ENCODE assay signal across 13 cellular contexts in the genomic region with DNA sequence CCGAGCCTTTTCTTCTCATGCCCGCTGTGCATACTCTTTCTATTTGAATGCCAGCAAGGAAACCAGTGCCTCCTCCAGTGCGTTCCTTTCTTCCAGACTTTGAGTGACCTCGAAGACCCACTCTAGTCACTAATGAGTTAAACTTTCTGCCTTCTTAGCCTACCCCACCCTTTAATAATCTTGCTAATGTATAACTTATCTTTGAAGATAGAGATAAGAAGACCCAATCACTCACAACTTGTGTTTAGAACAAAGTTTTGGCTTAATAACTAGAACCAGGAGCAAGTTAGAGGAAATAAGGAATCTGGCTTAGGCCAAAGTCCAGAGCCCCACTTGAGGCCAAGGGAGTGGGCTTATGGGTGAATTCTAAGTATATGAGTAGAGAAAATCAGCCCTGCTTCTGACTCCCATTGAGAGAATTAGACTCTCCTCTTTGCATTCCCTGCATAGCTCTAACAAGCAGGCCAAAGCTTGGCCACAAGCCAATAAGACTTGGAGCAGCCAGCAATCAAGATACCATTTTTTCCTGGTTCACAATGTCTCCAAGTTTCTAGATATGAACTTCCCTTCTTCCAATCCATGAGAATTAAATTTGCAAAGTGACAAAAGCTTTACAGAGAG.
DNase-seq lines count a peak whose midpoint lies in the region; ATAC-seq and TF ChIP-seq lines count a peak whose summit lies in the region.
"Had no signal": no experiment of that assay in that cellular context is flagged by ENCODE, and none has a peak within 500 bp of the region (broad histone marks: within the 10 kb centered on the region; RNA-seq: fewer than 3 reads in every experiment).

No MANE protein-coding gene starts in this region.

- H3K27ac ChIP-seq in adrenal gland = no peak overlapping the region
- H3K27ac ChIP-seq in gastroesophageal sphincter = peak overlapping the region in 1 of 4 donors; percentile 7
- no peak overlapping the region for H3K27ac ChIP-seq in CD8-positive, alpha-beta memory T cell (ENCODE audit: low read depth, low read length)
- H3K27ac ChIP-seq: right lobe of liver, upper lobe of left lung had no signal

- DNase-seq in AG10803 (ENCODE audit: low read depth) (peak; percentile 81), adrenal gland (peak in 6 of 7 donors; percentile 21 to 75 (median 60)), NAMALWA (ENCODE audit: low spot score) (no peak), T-helper 17 cell (no peak), osteocyte (ENCODE audit: extremely low spot score, unreplicated experiment) (no peak)
- DNase-seq in CD8-positive, alpha-beta memory T cell = no peak
- DNase-seq: activated CD4-positive, alpha-beta T cell treated with anti-CD3 and anti-CD28 coated beads, Interleukin-2, amount 10 ng/mL, durations not matched to agents 24 days and 14 days; glutamatergic neuron; GOT3 had no signal

- TF ChIP-seq CTCF in AG10803 (conservative IDR thresholded peaks at IDR 0.05; ENCODE audit: low read length) (no peak), adrenal gland (IDR thresholded peaks at IDR 0.05) (no peak), gastroesophageal sphincter (IDR thresholded peaks at IDR 0.05) (no peak), nephron (IDR thresholded peaks at IDR 0.05; ENCODE audit: unreplicated experiment in 3 of 3) (no peak), osteocyte (IDR thresholded peaks at IDR 0.05) (no peak)

- H3K27ac Mint-ChIP-seq in nephron (peak overlapping the region; percentile 52 to 77 (median 65)), T-helper 17 cell (no peak overlapping the region), osteocyte (ENCODE audit: unreplicated experiment) (no peak overlapping the region)
- H3K27ac Mint-ChIP-seq in CD8-positive, alpha-beta memory T cell = peak overlapping the region in 1 of 8 donors; percentile 19
- H3K27ac Mint-ChIP-seq: activated CD4-positive, alpha-beta T cell treated with anti-CD3 and anti-CD28 coated beads, Interleukin-2, amount 10 ng/mL, durations not matched to agents 24 days and 14 days had no signal

- no peaks in the 10 kb centered on the region for H3K36me3 Mint-ChIP-seq in nephron (ENCODE audit: low read depth)
- no peaks in the 10 kb centered on the region for H3K36me3 Mint-ChIP-seq in CD8-positive, alpha-beta memory T cell
- no peaks in the 10 kb centered on the region for H3K36me3 Mint-ChIP-seq in T-helper 17 cell (ENCODE audit: low read depth)
- no peaks in the 10 kb centered on the region for H3K36me3 Mint-ChIP-seq in osteocyte (ENCODE audit: unreplicated experiment)

- H3K4me3 Mint-ChIP-seq in nephron (no peak overlapping the region), T-helper 17 cell (no peak overlapping the region), osteocyte (ENCODE audit: unreplicated experiment) (no peak overlapping the region)
- H3K4me3 Mint-ChIP-seq in CD8-positive, alpha-beta memory T cell = no peak overlapping the region
- H3K4me3 Mint-ChIP-seq: activated CD4-positive, alpha-beta T cell treated with anti-CD3 and anti-CD28 coated beads, Interleukin-2, amount 10 ng/mL, durations not matched to agents 24 days and 14 days had no signal

- no peaks in the 10 kb centered on the region for H3K9me3 ChIP-seq in adrenal gland (replicated peaks in 1 of 3)
- no peaks in the 10 kb centered on the region for H3K9me3 ChIP-seq in gastroesophageal sphincter
- H3K9me3 ChIP-seq in CD8-positive, alpha-beta memory T cell (ENCODE audit: low read length) = no peaks in the 10 kb centered on the region
- no peaks in the 10 kb centered on the region for H3K9me3 ChIP-seq in T-helper 17 cell (ENCODE audit: control insufficient read depth, low read length, poor library complexity, severe bottlenecking)
- H3K9me3 ChIP-seq: right lobe of liver, upper lobe of left lung had no signal

- intact Hi-C loops in adrenal gland (cut with DNase I) = no loop called here

- H3K9me3 Mint-ChIP-seq in nephron (no peaks in the 10 kb centered on the region), osteocyte (ENCODE audit: unreplicated experiment) (no peaks in the 10 kb centered on the region)
- H3K9me3 Mint-ChIP-seq in CD8-positive, alpha-beta memory T cell = no peaks in the 10 kb centered on the region
- H3K9me3 Mint-ChIP-seq: activated CD4-positive, alpha-beta T cell treated with anti-CD3 and anti-CD28 coated beads, Interleukin-2, amount 10 ng/mL, durations not matched to agents 24 days and 14 days had no signal

- H3K27me3 Mint-ChIP-seq in nephron (ENCODE audit: low read depth) = peaks cover 7% of the 10 kb centered on the region
- peaks cover 1 to 13% of the 10 kb centered on the region in 2 donors for H3K27me3 Mint-ChIP-seq in CD8-positive, alpha-beta memory T cell
- peaks cover 27% of the 10 kb centered on the region for H3K27me3 Mint-ChIP-seq in T-helper 17 cell
- H3K27me3 Mint-ChIP-seq in osteocyte (ENCODE audit: unreplicated experiment) = no peaks in the 10 kb centered on the region

- TF ChIP-seq EP300 in gastroesophageal sphincter (IDR thresholded peaks at IDR 0.05) = no peak

- TF ChIP-seq POLR2A in adrenal gland (IDR thresholded peaks at IDR 0.05) = no peak
- no peak for TF ChIP-seq POLR2A in gastroesophageal sphincter (IDR thresholded peaks at IDR 0.05)

- H3K4me3 ChIP-seq in AG10803 (ENCODE audit: low read length) (no peak overlapping the region), adrenal gland (no peak overlapping the region), gastroesophageal sphincter (no peak overlapping the region)
- no peak overlapping the region for H3K4me3 ChIP-seq in CD8-positive, alpha-beta memory T cell (ENCODE audit: low read length)
- H3K4me3 ChIP-seq: right lobe of liver, upper lobe of left lung had no signal

- POLR2A ChIA-PET in CD8-positive, alpha-beta memory T cell (lab: Charles Lee) = no interaction called here

- H3K4me1 Mint-ChIP-seq in nephron (peaks cover 30% of the 10 kb centered on the region), T-helper 17 cell (no peaks in the 10 kb centered on the region), osteocyte (ENCODE audit: unreplicated experiment) (peaks cover 5% of the 10 kb centered on the region)
- H3K4me1 Mint-ChIP-seq in CD8-positive, alpha-beta memory T cell = peaks cover 0 to 8% (median 0%) of the 10 kb centered on the region in 3 donors
- H3K4me1 Mint-ChIP-seq: activated CD4-positive, alpha-beta T cell treated with anti-CD3 and anti-CD28 coated beads, Interleukin-2, amount 10 ng/mL, durations not matched to agents 24 days and 14 days had no signal

- WGBS in adrenal gland, 4 donors = 81 to 88% (median 85%) methylated on average over 4 of the region's 4 CpGs
- 93 to 96% methylated on average over 4 of the region's 4 CpGs for WGBS in gastroesophageal sphincter (ENCODE audit: low coverage in 1 of 2), 2 donors

- CTCF ChIA-PET in CD8-positive, alpha-beta memory T cell (lab: Charles Lee) = no interaction called here

- H3K27me3 ChIP-seq in adrenal gland (no peaks in the 10 kb centered on the region), gastroesophageal sphincter (no peaks in the 10 kb centered on the region)
- no peaks in the 10 kb centered on the region for H3K27me3 ChIP-seq in CD8-positive, alpha-beta memory T cell (ENCODE audit: insufficient read depth, low read length, poor library complexity, severe bottlenecking)
- H3K27me3 ChIP-seq: right lobe of liver, upper lobe of left lung had no signal

- H3K36me3 ChIP-seq in adrenal gland (replicated peaks in 1 of 2) = no peaks in the 10 kb centered on the region
- H3K36me3 ChIP-seq in gastroesophageal sphincter = no peaks in the 10 kb centered on the region
- H3K36me3 ChIP-seq in CD8-positive, alpha-beta memory T cell (ENCODE audit: insufficient read depth, low read length) = no peaks in the 10 kb centered on the region
- H3K36me3 ChIP-seq: right lobe of liver, upper lobe of left lung had no signal

- ATAC-seq in gastroesophageal sphincter = peak; percentile 29
- no peak for ATAC-seq in T-helper 17 cell

- H3K4me1 ChIP-seq in adrenal gland (replicated peaks in 1 of 2) = no peaks in the 10 kb centered on the region
- H3K4me1 ChIP-seq in gastroesophageal sphincter = peaks cover 0 to 24% (median 4%) of the 10 kb centered on the region in 3 donors
- H3K4me1 ChIP-seq in CD8-positive, alpha-beta memory T cell (ENCODE audit: insufficient read depth, low read length) = no peaks in the 10 kb centered on the region

Comparison
In these comparisons a context has a peak if more than half of its experiments do, and no peak if none do; other contexts are left out.
1. DNase-seq: peak in AG10803 (single experiment) and adrenal gland (6 of 7); none in NAMALWA (single experiment), CD8-positive, alpha-beta memory T cell (0 of 5), T-helper 17 cell (0 of 3) and osteocyte (single experiment).
2. H3K27ac Mint-ChIP-seq: peak in nephron (3 of 3); none in T-helper 17 cell (single experiment) and osteocyte (single experiment).